ENCODE assay signal across 10 cellular contexts in genomic region chr15:61226313-61227250, GRCh38. TPM values are rescaled to one million over a fixed set of nuclear protein-coding genes. Genes with fewer than 3 reads are reported as not detected.
DNase-seq lines count a peak whose midpoint lies in the region; ATAC-seq lines count a peak whose summit lies in the region.
"Had no signal": no experiment of that assay in that cellular context is flagged by ENCODE, and none has a peak within 500 bp of the region (broad histone marks: within the 10 kb centered on the region; RNA-seq: fewer than 3 reads in every experiment).

No MANE protein-coding gene starts in this region.

- H3K36me3 ChIP-seq in H7 (replicated peaks; ENCODE audit: control insufficient read depth, insufficient read depth, low read length) (no peaks in the 10 kb centered on the region), adipocyte (ENCODE audit: control insufficient read depth, insufficient read depth, low read length, severe bottlenecking) (no peaks in the 10 kb centered on the region), iPS-15b (ENCODE audit: control insufficient read depth, insufficient read depth, low read length) (no peaks in the 10 kb centered on the region), skeletal muscle satellite cell (ENCODE audit: insufficient read depth, low read length) (no peaks in the 10 kb centered on the region)
- H3K36me3 ChIP-seq: adrenal gland had no signal

- H3K4me3 ChIP-seq in H7 (ENCODE audit: insufficient read depth, low read depth, low read length) (peak overlapping the region; percentile 66), adipocyte (ENCODE audit: low read length) (peak overlapping the region; percentile 88), iPS-15b (ENCODE audit: low read depth, low read length) (peak overlapping the region; percentile 72), skeletal muscle satellite cell (ENCODE audit: low read length) (peak overlapping the region; percentile 81)

- peak; percentile 44 for DNase-seq in H7
- peak; percentile 12 for DNase-seq in adipocyte (ENCODE audit: low read depth)
- DNase-seq in NCI-H510A (lab: John Stamatoyannopoulos, UW), result no peak
- no peak for DNase-seq in activated effector memory CD4-positive, alpha-beta T cell treated with Interleukin-2 at 50 U/mL for 16 hours
- no peak for DNase-seq in activated CD4-positive, alpha-beta T cell treated with anti-CD3 and anti-CD28 coated beads, Interleukin-2, amount 50 U/mL, for 48 hours
- DNase-seq: SIG-M5 had no signal

- H3K9ac ChIP-seq in adipocyte (ENCODE audit: low read length) (peak overlapping the region; percentile 76), iPS-15b (ENCODE audit: low read depth, low read length) (no peak overlapping the region), skeletal muscle satellite cell (ENCODE audit: low read depth, low read length) (peak overlapping the region; percentile 50)

- H3K4me2 ChIP-seq in skeletal muscle satellite cell (ENCODE audit: low read length), result peak overlapping the region; percentile 86

- H3K27me3 ChIP-seq in H7 (ENCODE audit: control insufficient read depth, insufficient read depth, low read length) (peaks cover 5% of the 10 kb centered on the region), adipocyte (replicated peaks; ENCODE audit: control insufficient read depth, insufficient read depth, low read length) (peaks cover 5% of the 10 kb centered on the region), iPS-15b (ENCODE audit: control insufficient read depth, insufficient read depth, low read length) (peaks cover 20% of the 10 kb centered on the region), skeletal muscle satellite cell (ENCODE audit: control insufficient read depth, insufficient read depth, low read length) (peaks cover 23% of the 10 kb centered on the region)
- H3K27me3 ChIP-seq: adrenal gland had no signal

- ATAC-seq in HG03139 (IDR thresholded peaks at IDR 0.05; ENCODE audit: unreplicated experiment), result no peak

- H3K4me1 ChIP-seq in adipocyte (ENCODE audit: control insufficient read depth, insufficient read depth, low read length) (peaks cover 12% of the 10 kb centered on the region), iPS-15b (ENCODE audit: control insufficient read depth, insufficient read depth, low read length) (peaks cover 14% of the 10 kb centered on the region), skeletal muscle satellite cell (ENCODE audit: control insufficient read depth, insufficient read depth, low read length) (peaks cover 13% of the 10 kb centered on the region)

- no peaks in the 10 kb centered on the region for H3K9me3 ChIP-seq in adipocyte (ENCODE audit: control insufficient read depth, low read length)
- H3K9me3 ChIP-seq in iPS-15b (ENCODE audit: control insufficient read depth, insufficient read depth, low read length), result no peaks in the 10 kb centered on the region
- H3K9me3 ChIP-seq in skeletal muscle satellite cell (replicated peaks; ENCODE audit: low read length), result no peaks in the 10 kb centered on the region
- H3K9me3 ChIP-seq: adrenal gland had no signal

RNA-seq across cellular contexts. Expression of gene RORA, which starts 2.5 kb away (rescaled TPM):
- total RNA-seq in H7 (2014; rRNA removed; shearing (Covaris generic)), result 6.3 and 7.7 TPM in 2 replicates
- total RNA-seq in skeletal muscle satellite cell (2012; rRNA removed), result 11.9 and 21.8 TPM in 2 replicates

Comparison
In these comparisons a context has a peak if more than half of its experiments do, and no peak if none do; other contexts are left out.
1. DNase-seq: peak in H7 (single experiment) and adipocyte (single experiment); none in NCI-H510A (single experiment), activated effector memory CD4-positive, alpha-beta T cell treated with Interleukin-2 at 50 U/mL for 16 hours (single experiment) and activated CD4-positive, alpha-beta T cell treated with anti-CD3 and anti-CD28 coated beads, Interleukin-2, amount 50 U/mL, for 48 hours (0 of 2).
2. Peak in every context shown above with its lines, with median percentiles within 50 percentile points of each other: H3K4me3 ChIP-seq.